1 cellular context compared by ENCODE assay signal in the genomic region with DNA sequence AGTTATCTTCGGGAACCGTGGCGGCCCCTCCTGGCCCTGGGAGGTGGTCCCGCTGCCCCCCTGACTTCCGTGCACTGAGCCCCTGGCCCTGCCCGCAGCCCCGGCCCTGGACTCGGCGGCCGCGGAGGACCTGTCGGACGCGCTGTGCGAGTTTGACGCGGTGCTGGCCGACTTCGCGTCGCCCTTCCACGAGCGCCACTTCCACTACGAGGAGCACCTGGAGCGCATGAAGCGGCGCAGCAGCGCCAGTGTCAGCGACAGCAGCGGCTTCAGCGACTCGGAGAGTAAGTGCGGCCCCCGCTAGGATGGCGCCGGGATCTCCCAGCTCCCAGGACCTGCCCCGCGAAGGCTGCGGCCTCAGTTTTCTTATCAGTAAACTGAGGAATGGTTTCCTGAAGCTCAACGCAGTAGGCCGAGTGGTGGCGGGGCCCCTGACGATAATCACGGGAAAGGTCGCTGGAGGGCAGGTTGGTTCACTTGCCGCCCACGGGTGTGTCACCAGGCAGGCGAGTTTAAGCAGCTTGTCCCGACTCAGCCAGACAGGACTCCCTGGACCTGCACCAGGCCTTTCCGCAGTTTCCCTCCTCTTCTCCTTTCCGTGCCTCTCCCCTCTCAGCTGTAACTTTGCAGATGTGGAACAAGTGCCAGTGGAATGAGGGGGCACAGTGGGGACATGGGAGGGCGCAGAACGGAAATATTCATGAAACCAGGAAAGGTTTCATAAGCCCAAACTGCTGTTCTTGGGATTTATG.
TF ChIP-seq lines count a peak whose summit lies in the region.

No MANE protein-coding gene starts in this region.

TF ChIP-seq in H1, 55 proteins besides CTCF, POLR2A, EP300 and RAD21 (continued from another document):
- peak; percentile 96 for TF ChIP-seq SUZ12 (IDR thresholded peaks at IDR 0.05; ENCODE audit: low read length)
TF ChIP-seq in H1: peak in this region for 5.
